ENCODE assay signal across 28 cellular contexts in genomic region chr1:246797157-246797556, GRCh38.
"Had no signal": no experiment of that assay in that cellular context is flagged by ENCODE, and none has a peak within 500 bp of the region (broad histone marks: within the 10 kb centered on the region; RNA-seq: fewer than 3 reads in every experiment).

No MANE protein-coding gene starts in this region.

- H3K27ac ChIP-seq: neural progenitor cell, ovary, parathyroid adenoma, prostate gland, right lobe of liver, sigmoid colon, stomach, thoracic aorta, thyroid gland, tibial nerve, upper lobe of left lung, vagina had no signal

- H3K4me3 ChIP-seq: neural progenitor cell, ovary, prostate gland, right lobe of liver, sigmoid colon, stomach, thoracic aorta, thyroid gland, tibial nerve, upper lobe of left lung, vagina had no signal

- H3K27me3 ChIP-seq: neural progenitor cell, ovary, right lobe of liver, thyroid gland, upper lobe of left lung, vagina had no signal

- H3K9ac ChIP-seq: neural progenitor cell, parathyroid adenoma had no signal

- H3K4me1 Mint-ChIP-seq: natural killer cell; stimulated activated effector memory CD8-positive, alpha-beta T cell treated with anti-CD3 and anti-CD28 coated beads, Interleukin-12 subunit alpha, Interleukin-12 subunit beta, amount 100 ng/mL, for 72 hours; stimulated activated naive B cell treated with anti-CD40 and anti-IgM and Interleukin-4, amounts not matched to agents 10 μg/mL and 1 μg/mL and 100 μg/mL, for 72 hours had no signal

- DNase-seq: natural killer cell; occipital lobe; ovary; posterior cingulate gyrus; retina; right cardiac atrium; sigmoid colon; small intestine; stimulated activated CD4-positive, alpha-beta T cell treated with anti-CD3 and anti-CD28 coated beads, Interleukin-15, amount 100 ng/mL, for 24 hours; stimulated activated CD4-positive, alpha-beta T cell treated with anti-CD3 and anti-CD28 coated beads, Interleukin-2, amount 100 ng/mL, for 24 hours; stimulated activated CD4-positive, alpha-beta T cell treated with anti-CD3 and anti-CD28 coated beads, Interleukin-2, amount 100 ng/mL, for 48 hours; stimulated activated CD4-positive, alpha-beta T cell treated with anti-CD3 and anti-CD28 coated beads, Interleukin-4, amount 100 ng/mL, for 24 hours; stimulated activated naive B cell treated with anti-CD40 and anti-IgM and Interleukin-4, amounts not matched to agents 10 μg/mL and 1 μg/mL and 100 μg/mL, for 72 hours; stimulated activated naive CD4-positive, alpha-beta T cell treated with Interleukin-2 at 50 U/mL for 16 hours; stomach; thyroid gland had no signal

- FAIRE-seq: small intestine, urothelium cell line had no signal

- H3K27me3 Mint-ChIP-seq: stimulated activated naive CD8-positive, alpha-beta T cell treated with anti-CD3 and anti-CD28 coated beads, Interleukin-15, Interleukin-2, amounts not matched to agents 100 ng/mL and 50 ng/mL, for 24 hours had no signal

- H3K36me3 Mint-ChIP-seq: natural killer cell; neural progenitor cell; stimulated activated effector memory CD8-positive, alpha-beta T cell treated with anti-CD3 and anti-CD28 coated beads, Interleukin-12 subunit alpha, Interleukin-12 subunit beta, amount 100 ng/mL, for 72 hours; stimulated activated naive B cell treated with anti-CD40 and anti-IgM and Interleukin-4, amounts not matched to agents 10 μg/mL and 1 μg/mL and 100 μg/mL, for 72 hours had no signal

- H3K4me2 ChIP-seq: neural progenitor cell had no signal

- H3K9me3 ChIP-seq: ovary, prostate gland, right lobe of liver, sigmoid colon, stomach, thoracic aorta, thyroid gland, tibial nerve, upper lobe of left lung, vagina had no signal

- H3K4me1 ChIP-seq: parathyroid adenoma, prostate gland, thyroid gland had no signal

- H3K36me3 ChIP-seq: neural progenitor cell, ovary, prostate gland, right lobe of liver, sigmoid colon, stomach, thoracic aorta, thyroid gland, tibial nerve, upper lobe of left lung, vagina had no signal

- H3K9me3 Mint-ChIP-seq: natural killer cell; nephron; neural progenitor cell; stimulated activated effector memory CD8-positive, alpha-beta T cell treated with anti-CD3 and anti-CD28 coated beads, Interleukin-12 subunit alpha, Interleukin-12 subunit beta, amount 100 ng/mL, for 72 hours; stimulated activated naive B cell treated with anti-CD40 and anti-IgM and Interleukin-4, amounts not matched to agents 10 μg/mL and 1 μg/mL and 100 μg/mL, for 72 hours; stimulated activated naive CD8-positive, alpha-beta T cell treated with anti-CD3 and anti-CD28 coated beads, Interleukin-15, Interleukin-2, amounts not matched to agents 100 ng/mL and 50 ng/mL, for 24 hours had no signal

- H2AFZ ChIP-seq: neural progenitor cell, parathyroid adenoma had no signal

- ATAC-seq: natural killer cell; right cardiac atrium; right lobe of liver; stimulated activated effector memory CD8-positive, alpha-beta T cell treated with anti-CD3 and anti-CD28 coated beads, Interleukin-12 subunit alpha, Interleukin-12 subunit beta, amount 100 ng/mL, for 72 hours; stimulated activated naive B cell treated with anti-CD40 and anti-IgM and Interleukin-4, amounts not matched to agents 10 μg/mL and 1 μg/mL and 100 μg/mL, for 72 hours had no signal

- H3K79me2 ChIP-seq: parathyroid adenoma had no signal

- H3K4me3 Mint-ChIP-seq: natural killer cell; nephron; neural progenitor cell; stimulated activated effector memory CD8-positive, alpha-beta T cell treated with anti-CD3 and anti-CD28 coated beads, Interleukin-12 subunit alpha, Interleukin-12 subunit beta, amount 100 ng/mL, for 72 hours; stimulated activated naive B cell treated with anti-CD40 and anti-IgM and Interleukin-4, amounts not matched to agents 10 μg/mL and 1 μg/mL and 100 μg/mL, for 72 hours; stimulated activated naive CD8-positive, alpha-beta T cell treated with anti-CD3 and anti-CD28 coated beads, Interleukin-15, Interleukin-2, amounts not matched to agents 100 ng/mL and 50 ng/mL, for 24 hours had no signal

- H3K27ac Mint-ChIP-seq: natural killer cell; nephron; neural progenitor cell; stimulated activated effector memory CD8-positive, alpha-beta T cell treated with anti-CD3 and anti-CD28 coated beads, Interleukin-12 subunit alpha, Interleukin-12 subunit beta, amount 100 ng/mL, for 72 hours; stimulated activated naive B cell treated with anti-CD40 and anti-IgM and Interleukin-4, amounts not matched to agents 10 μg/mL and 1 μg/mL and 100 μg/mL, for 72 hours; stimulated activated naive CD8-positive, alpha-beta T cell treated with anti-CD3 and anti-CD28 coated beads, Interleukin-15, Interleukin-2, amounts not matched to agents 100 ng/mL and 50 ng/mL, for 24 hours had no signal
